In genomic region chr10:34705563-34705962, GRCh38 we compare ENCODE assay signal across 19 cellular contexts.
DNase-seq lines count a peak whose midpoint lies in the region; ATAC-seq and TF ChIP-seq lines count a peak whose summit lies in the region.
"Had no signal": no experiment of that assay in that cellular context is flagged by ENCODE, and none has a peak within 500 bp of the region (broad histone marks: within the 10 kb centered on the region; RNA-seq: fewer than 3 reads in every experiment).

No MANE protein-coding gene starts in this region.

- peak overlapping the region; percentile 12 for H3K27ac Mint-ChIP-seq in Caco-2 (ENCODE audit: unreplicated experiment)
- H3K27ac Mint-ChIP-seq in CD8-positive, alpha-beta T cell, result no peak overlapping the region
- H3K27ac Mint-ChIP-seq: activated naive CD4-positive, alpha-beta T cell treated with anti-CD3 and anti-CD28 coated beads, Interleukin-2, amount 50 U/mL, for 72 hours; CD8-positive, alpha-beta memory T cell; stimulated activated memory B cell treated with anti-CD40 and anti-IgM and Interleukin-4, amounts not matched to agents 10 μg/mL and 1 μg/mL and 100 μg/mL, for 72 hours; T-helper 17 cell had no signal

- H3K9ac ChIP-seq in PC-3 (ENCODE audit: low read length), result no peak overlapping the region

- no peak overlapping the region for H2AFZ ChIP-seq in PC-3 (ENCODE audit: low read length)
- H2AFZ ChIP-seq: hepatocyte had no signal

- H3K4me3 ChIP-seq in Caco-2 (ENCODE audit: low read depth, low read length) (no peak overlapping the region), PC-3 (ENCODE audit: low read length) (no peak overlapping the region)
- no peak overlapping the region for H3K4me3 ChIP-seq in CD8-positive, alpha-beta T cell (ENCODE audit: low read depth, low read length)
- H3K4me3 ChIP-seq: hepatocyte, transverse colon had no signal

- BruUV-seq in Caco-2 (replicated peaks; lab: Mats Ljungman, UMichigan) (no TSS peak), PC-3 (replicated peaks; lab: Mats Ljungman, UMichigan) (no TSS peak)

- H3F3A ChIP-seq in PC-3 (ENCODE audit: low read length, unreplicated experiment), result peaks cover under 1% of the 10 kb centered on the region

- intact Hi-C loops in Caco-2 (cut with micrococcal nuclease; ENCODE audit: unreplicated experiment), result no loop called here
- intact Hi-C loops in PC-3 (cut with micrococcal nuclease), result no loop called here
- intact Hi-C loops in CD8-positive, alpha-beta T cell (cut with DNase I, micrococcal nuclease), result no loop called here

- peaks cover 47% of the 10 kb centered on the region for H3K4me1 Mint-ChIP-seq in Caco-2 (ENCODE audit: low read depth, unreplicated experiment)
- H3K4me1 Mint-ChIP-seq in CD8-positive, alpha-beta T cell (ENCODE audit: low read depth), result peaks cover 5% of the 10 kb centered on the region
- H3K4me1 Mint-ChIP-seq: stimulated activated memory B cell treated with anti-CD40 and anti-IgM and Interleukin-4, amounts not matched to agents 10 μg/mL and 1 μg/mL and 100 μg/mL, for 72 hours had no signal

- TF ChIP-seq CTCF in Caco-2 (IDR thresholded peaks at IDR 0.05; ENCODE audit: insufficient read depth in 1 of 2, low read depth in 1 of 2, low read length in 1 of 2, severe bottlenecking in 1 of 2, unreplicated experiment in 1 of 2) (no peak), PC-3 (conservative IDR thresholded peaks at IDR 0.05; ENCODE audit: low read depth, low read length) (no peak)
- no peak for TF ChIP-seq CTCF in CD8-positive, alpha-beta T cell (IDR thresholded peaks at IDR 0.05)

- DNase-seq in Caco-2 (no peak), PC-3 (peak; percentile 80), myocyte (ENCODE audit: low read depth) (peak; percentile 89), T-helper 2 cell (no peak), NCI-H1105 treated with DMSO at 0.1 percent for 48 hours (lab: John Stamatoyannopoulos, UW) (no peak)
- no peak for DNase-seq in CD8-positive, alpha-beta T cell
- DNase-seq: activated T-cell treated with anti-CD3 and anti-CD28 coated beads, Interleukin-2, amount 50 U/mL, for 48 hours; CD8-positive, alpha-beta memory T cell; kidney; NCI-H2081 treated with DMSO at 0.1 percent for 48 hours; NCI-H510A treated with DMSO at 0.1 percent for 48 hours; SHP77 treated with DMSO at 0.1 percent for 48 hours; T-helper 17 cell; transverse colon had no signal

- H3K9me2 ChIP-seq in PC-3 (replicated peaks; ENCODE audit: low read length), result no peaks in the 10 kb centered on the region

- no peaks in the 10 kb centered on the region for H3K36me3 ChIP-seq in Caco-2 (ENCODE audit: control insufficient read depth, insufficient read depth, low read length)
- H3K36me3 ChIP-seq in PC-3 (ENCODE audit: low read depth, low read length), result no peaks in the 10 kb centered on the region
- no peaks in the 10 kb centered on the region for H3K36me3 ChIP-seq in CD8-positive, alpha-beta T cell (ENCODE audit: insufficient read depth, low read length)
- H3K36me3 ChIP-seq: transverse colon had no signal

- H3K4me2 ChIP-seq in PC-3 (ENCODE audit: low read length), result no peak overlapping the region

- no peaks in the 10 kb centered on the region for H3K9me3 ChIP-seq in Caco-2
- no peaks in the 10 kb centered on the region for H3K9me3 ChIP-seq in PC-3 (ENCODE audit: low read length)
- H3K9me3 ChIP-seq in CD8-positive, alpha-beta T cell (ENCODE audit: low read length), result no peaks in the 10 kb centered on the region
- H3K9me3 ChIP-seq: transverse colon had no signal

- H3K79me2 ChIP-seq in PC-3 (ENCODE audit: low read length), result peaks cover 93% of the 10 kb centered on the region

- POLR2A ChIA-PET in Caco-2 (lab: Charles Lee) (no interaction called here), PC-3 (lab: Charles Lee; ENCODE audit: unreplicated experiment) (interaction anchor here (0.6 kb wide), 2 partner anchors 158 to 416 kb away, joined by 3 to 5 read pairs; no protein-coding TSS in a partner anchor)
- POLR2A ChIA-PET in CD8-positive, alpha-beta T cell (lab: Charles Lee), result no interaction called here

- H3K4me1 ChIP-seq in Caco-2 (peaks cover 9% of the 10 kb centered on the region), PC-3 (ENCODE audit: insufficient read depth, low read length) (peaks cover 42% of the 10 kb centered on the region)
- H3K4me1 ChIP-seq in CD8-positive, alpha-beta T cell (ENCODE audit: insufficient read depth, low read length), result no peaks in the 10 kb centered on the region

- peaks cover 9% of the 10 kb centered on the region for H3K36me3 Mint-ChIP-seq in Caco-2 (ENCODE audit: insufficient read depth, unreplicated experiment)
- no peaks in the 10 kb centered on the region for H3K36me3 Mint-ChIP-seq in CD8-positive, alpha-beta T cell
- H3K36me3 Mint-ChIP-seq: activated naive CD4-positive, alpha-beta T cell treated with anti-CD3 and anti-CD28 coated beads, Interleukin-2, amount 50 U/mL, for 72 hours; CD8-positive, alpha-beta memory T cell; stimulated activated memory B cell treated with anti-CD40 and anti-IgM and Interleukin-4, amounts not matched to agents 10 μg/mL and 1 μg/mL and 100 μg/mL, for 72 hours had no signal

- CTCF ChIA-PET in Caco-2 (lab: Charles Lee) (no interaction called here), PC-3 (lab: Charles Lee) (no interaction called here)
- CTCF ChIA-PET in CD8-positive, alpha-beta T cell (lab: Charles Lee), result no interaction called here

- H4K20me1 ChIP-seq in PC-3 (ENCODE audit: low read length), result peaks cover 17% of the 10 kb centered on the region; the same call in 1 of the 2 replicates

- no peak overlapping the region for H3K4me3 Mint-ChIP-seq in Caco-2 (ENCODE audit: unreplicated experiment)
- H3K4me3 Mint-ChIP-seq in CD8-positive, alpha-beta T cell, result no peak overlapping the region
- H3K4me3 Mint-ChIP-seq: CD8-positive, alpha-beta memory T cell; stimulated activated memory B cell treated with anti-CD40 and anti-IgM and Interleukin-4, amounts not matched to agents 10 μg/mL and 1 μg/mL and 100 μg/mL, for 72 hours; T-helper 17 cell had no signal

- H3K27me3 ChIP-seq in Caco-2 (replicated peaks; ENCODE audit: control insufficient read depth, insufficient read depth, low read length) (no peaks in the 10 kb centered on the region), PC-3 (ENCODE audit: low read length) (no peaks in the 10 kb centered on the region)
- H3K27me3 ChIP-seq in CD8-positive, alpha-beta T cell (ENCODE audit: insufficient read depth, low read length), result no peaks in the 10 kb centered on the region
- H3K27me3 ChIP-seq: hepatocyte, transverse colon had no signal

- no peak overlapping the region for H3K27ac ChIP-seq in PC-3 (ENCODE audit: low read length)
- H3K27ac ChIP-seq in CD8-positive, alpha-beta T cell (ENCODE audit: low read depth, low read length), result no peak overlapping the region
- H3K27ac ChIP-seq: hepatocyte had no signal

- ATAC-seq in GM21423 (IDR thresholded peaks at IDR 0.05; ENCODE audit: unreplicated experiment), result peak; percentile 49
- ATAC-seq in PC-3, result no peak
- no peak for ATAC-seq in GM21390 (IDR thresholded peaks at IDR 0.05; ENCODE audit: unreplicated experiment)
- ATAC-seq in CD8-positive, alpha-beta T cell, result no peak
- ATAC-seq: activated naive CD4-positive, alpha-beta T cell treated with anti-CD3 and anti-CD28 coated beads, Interleukin-2, amount 50 U/mL, for 72 hours; stimulated activated memory B cell treated with anti-CD40 and anti-IgM and Interleukin-4, amounts not matched to agents 10 μg/mL and 1 μg/mL and 100 μg/mL, for 72 hours; T-helper 17 cell had no signal

- H3K27me3 Mint-ChIP-seq in Caco-2 (ENCODE audit: insufficient read depth, unreplicated experiment), result no peaks in the 10 kb centered on the region
- peaks cover 5% of the 10 kb centered on the region for H3K27me3 Mint-ChIP-seq in CD8-positive, alpha-beta T cell (ENCODE audit: low read depth)
- H3K27me3 Mint-ChIP-seq: stimulated activated memory B cell treated with anti-CD40 and anti-IgM and Interleukin-4, amounts not matched to agents 10 μg/mL and 1 μg/mL and 100 μg/mL, for 72 hours had no signal

- no peaks in the 10 kb centered on the region for H3K9me3 Mint-ChIP-seq in Caco-2 (ENCODE audit: unreplicated experiment)
- no peaks in the 10 kb centered on the region for H3K9me3 Mint-ChIP-seq in CD8-positive, alpha-beta T cell
- H3K9me3 Mint-ChIP-seq: CD8-positive, alpha-beta memory T cell had no signal

Comparison
In these comparisons a context has a peak if more than half of its experiments do, and no peak if none do; other contexts are left out.
1. DNase-seq: peak in PC-3 (single experiment) and myocyte (single experiment); none in Caco-2 (0 of 2), CD8-positive, alpha-beta T cell (0 of 7), T-helper 2 cell (0 of 5) and NCI-H1105 treated with DMSO at 0.1 percent for 48 hours (single experiment).